In genomic region chr5:171533153-171533552, GRCh38 we compare ENCODE assay signal across 25 cellular contexts.
"Had no signal": no experiment of that assay in that cellular context is flagged by ENCODE, and none has a peak within 500 bp of the region (broad histone marks: within the 10 kb centered on the region; RNA-seq: fewer than 3 reads in every experiment).

No MANE protein-coding gene starts in this region.

- H3K9me3 ChIP-seq: ascending aorta had no signal

- FAIRE-seq: bronchial epithelial cell, TTC549 had no signal

- ATAC-seq: activated naive CD8-positive, alpha-beta T cell treated with anti-CD3 and anti-CD28 coated beads, Interleukin-2, amount 50 U/mL, for 24 hours had no signal

- DNase-seq: activated B cell treated with CpG ODN at 0.5 μM for 24 hours; activated CD4-positive, alpha-beta memory T cell treated with anti-CD3 and anti-CD28 coated beads for 36 hours; activated CD4-positive, alpha-beta T cell treated with anti-CD3 and anti-CD28 coated beads for 4 hours; activated CD4-positive, alpha-beta T cell treated with anti-CD3 and anti-CD28 coated beads, Interleukin-2, amount 10 ng/mL, durations not matched to agents 24 days and 14 days; activated CD4-positive, alpha-beta T cell treated with anti-CD3 and anti-CD28 coated beads, Interleukin-2, amount 50 U/mL, for 1 hour; activated CD4-positive, alpha-beta T cell treated with anti-CD3 and anti-CD28 coated beads, Interleukin-2, amount 50 U/mL, for 4 hours; activated CD4-positive, CD25-positive, alpha-beta regulatory T cell treated with anti-CD3 and anti-CD28 coated beads, Interleukin-2, amount 50 U/mL, for 72 hours; activated CD8-positive, alpha-beta T cell treated with anti-CD3 and anti-CD28 coated beads for 36 hours; activated effector memory CD4-positive, alpha-beta T cell treated with Interleukin-2 at 50 U/mL for 16 hours; activated gamma-delta T cell; activated naive CD4-positive, alpha-beta T cell treated with anti-CD3 and anti-CD28 coated beads, Interleukin-2, amount 10 ng/mL, durations not matched to agents 7 days and 5 days; activated naive CD4-positive, alpha-beta T cell treated with Interleukin-2 at 50 U/mL for 16 hours; activated naive CD8-positive, alpha-beta T cell treated with anti-CD3 and anti-CD28 coated beads, Interleukin-2, amount 10 ng/mL, durations not matched to agents 7 days and 5 days; activated naive CD8-positive, alpha-beta T cell treated with anti-CD3 and anti-CD28 coated beads, Interleukin-2, amount 50 U/mL, for 24 hours; activated T-cell treated with anti-CD3 and anti-CD28 coated beads, Interleukin-2, amount 50 U/mL, for 24 hours; amygdala; anterior cingulate cortex; cerebellar nuclear complex; T-helper 2 cell; T-helper 9 cell had no signal

- H3K36me3 ChIP-seq: ascending aorta, cardiac muscle cell had no signal

- H3K27ac ChIP-seq: ascending aorta, cardiac muscle cell, VCaP had no signal

- H3K4me3 ChIP-seq: ascending aorta, cardiac muscle cell had no signal

- H3K4me1 ChIP-seq: ascending aorta had no signal

- H3K27me3 ChIP-seq: ascending aorta, cardiac muscle cell had no signal
